Comparison of ENCODE assay signal across 1 cellular context in the genomic region with DNA sequence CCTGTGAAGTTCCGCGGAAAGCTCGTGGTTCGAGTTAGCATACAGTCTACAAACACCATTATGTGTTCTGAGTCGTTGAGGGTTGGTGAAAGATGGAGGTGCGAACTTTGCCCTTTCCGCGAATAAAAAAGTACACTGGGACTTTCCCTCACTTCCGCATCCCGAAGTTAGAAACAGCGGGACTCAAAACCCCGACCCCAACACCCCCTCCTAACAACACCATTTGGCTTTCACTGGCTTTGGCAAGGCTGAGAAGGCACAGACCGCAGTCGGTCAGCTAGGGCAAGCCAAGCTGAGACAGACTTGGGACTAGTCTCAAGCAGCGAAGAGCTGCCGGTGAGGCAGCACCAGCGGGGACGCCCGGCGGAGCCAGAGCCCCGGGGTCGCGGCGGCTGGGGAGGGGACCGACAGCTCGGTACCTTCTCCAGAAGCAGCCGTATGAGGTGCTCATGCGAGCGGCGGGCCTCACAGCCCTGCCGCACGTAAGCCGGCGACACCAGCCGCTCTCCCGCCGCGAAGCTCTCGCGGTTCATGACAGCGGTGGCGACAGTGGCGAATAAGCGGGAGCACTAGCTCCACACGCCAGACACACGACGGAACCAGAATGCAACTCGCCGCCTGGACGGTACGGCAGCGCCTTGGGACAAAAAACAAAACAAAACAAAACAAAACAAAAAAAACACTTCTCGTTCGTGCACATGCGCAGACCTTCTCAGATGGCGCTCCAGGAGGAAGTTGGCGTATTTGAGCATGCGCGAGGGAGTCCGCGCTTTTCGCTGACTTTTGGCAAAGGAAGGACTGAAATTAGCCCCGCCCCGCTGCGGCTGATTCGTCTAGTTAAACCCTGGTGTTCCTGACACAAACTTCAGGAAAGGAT.
TF ChIP-seq lines count a peak whose summit lies in the region.

A gene (minus strand): TSS at position 613 of the 877 bp plus-strand sequence. CDS start 80 bp downstream, at position 533.

TF ChIP-seq in HepG2, 621 proteins besides CTCF, POLR2A, EP300 and RAD21 (continued from another document and continues in another):
- TF ChIP-seq, protein P1, sequence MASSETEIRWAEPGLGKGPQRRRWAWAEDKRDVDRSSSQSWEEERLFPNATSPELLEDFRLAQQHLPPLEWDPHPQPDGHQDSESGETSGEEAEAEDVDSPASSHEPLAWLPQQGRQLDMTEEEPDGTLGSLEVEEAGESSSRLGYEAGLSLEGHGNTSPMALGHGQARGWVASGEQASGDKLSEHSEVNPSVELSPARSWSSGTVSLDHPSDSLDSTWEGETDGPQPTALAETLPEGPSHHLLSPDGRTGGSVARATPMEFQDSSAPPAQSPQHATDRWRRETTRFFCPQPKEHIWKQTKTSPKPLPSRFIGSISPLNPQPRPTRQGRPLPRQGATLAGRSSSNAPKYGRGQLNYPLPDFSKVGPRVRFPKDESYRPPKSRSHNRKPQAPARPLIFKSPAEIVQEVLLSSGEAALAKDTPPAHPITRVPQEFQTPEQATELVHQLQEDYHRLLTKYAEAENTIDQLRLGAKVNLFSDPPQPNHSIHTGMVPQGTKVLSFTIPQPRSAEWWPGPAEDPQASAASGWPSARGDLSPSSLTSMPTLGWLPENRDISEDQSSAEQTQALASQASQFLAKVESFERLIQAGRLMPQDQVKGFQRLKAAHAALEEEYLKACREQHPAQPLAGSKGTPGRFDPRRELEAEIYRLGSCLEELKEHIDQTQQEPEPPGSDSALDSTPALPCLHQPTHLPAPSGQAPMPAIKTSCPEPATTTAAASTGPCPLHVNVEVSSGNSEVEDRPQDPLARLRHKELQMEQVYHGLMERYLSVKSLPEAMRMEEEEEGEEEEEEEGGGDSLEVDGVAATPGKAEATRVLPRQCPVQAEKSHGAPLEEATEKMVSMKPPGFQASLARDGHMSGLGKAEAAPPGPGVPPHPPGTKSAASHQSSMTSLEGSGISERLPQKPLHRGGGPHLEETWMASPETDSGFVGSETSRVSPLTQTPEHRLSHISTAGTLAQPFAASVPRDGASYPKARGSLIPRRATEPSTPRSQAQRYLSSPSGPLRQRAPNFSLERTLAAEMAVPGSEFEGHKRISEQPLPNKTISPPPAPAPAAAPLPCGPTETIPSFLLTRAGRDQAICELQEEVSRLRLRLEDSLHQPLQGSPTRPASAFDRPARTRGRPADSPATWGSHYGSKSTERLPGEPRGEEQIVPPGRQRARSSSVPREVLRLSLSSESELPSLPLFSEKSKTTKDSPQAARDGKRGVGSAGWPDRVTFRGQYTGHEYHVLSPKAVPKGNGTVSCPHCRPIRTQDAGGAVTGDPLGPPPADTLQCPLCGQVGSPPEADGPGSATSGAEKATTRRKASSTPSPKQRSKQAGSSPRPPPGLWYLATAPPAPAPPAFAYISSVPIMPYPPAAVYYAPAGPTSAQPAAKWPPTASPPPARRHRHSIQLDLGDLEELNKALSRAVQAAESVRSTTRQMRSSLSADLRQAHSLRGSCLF (CRISPR knock-in tag; IDR thresholded peaks at IDR 0.05; ENCODE audit: borderline replicate concordance), result 0 out of 2 replicates have a peak, but pooled peaks have one; percentile 68
- no peak for TF ChIP-seq ZSCAN20 (CRISPR knock-in tag; IDR thresholded peaks at IDR 0.05; ENCODE audit: borderline replicate concordance)
- no peak for TF ChIP-seq ZNF382 (CRISPR knock-in tag; IDR thresholded peaks at IDR 0.05; ENCODE audit: borderline replicate concordance)
- TF ChIP-seq FOXP1 (IDR thresholded peaks at IDR 0.05), result peak; percentile 92
- TF ChIP-seq FOXP1 (CRISPR knock-in tag; IDR thresholded peaks at IDR 0.05), result peak; percentile 82
- TF ChIP-seq, protein P2, sequence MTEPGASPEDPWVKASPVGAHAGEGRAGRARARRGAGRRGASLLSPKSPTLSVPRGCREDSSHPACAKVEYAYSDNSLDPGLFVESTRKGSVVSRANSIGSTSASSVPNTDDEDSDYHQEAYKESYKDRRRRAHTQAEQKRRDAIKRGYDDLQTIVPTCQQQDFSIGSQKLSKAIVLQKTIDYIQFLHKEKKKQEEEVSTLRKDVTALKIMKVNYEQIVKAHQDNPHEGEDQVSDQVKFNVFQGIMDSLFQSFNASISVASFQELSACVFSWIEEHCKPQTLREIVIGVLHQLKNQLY (CRISPR knock-in tag; IDR thresholded peaks at IDR 0.05), result peak; percentile 45
- TF ChIP-seq ATM (IDR thresholded peaks at IDR 0.05; ENCODE audit: borderline replicate concordance), result no peak
- peak; percentile 59; the same call in 1 of the 2 replicates for TF ChIP-seq SPEN (CRISPR knock-in tag; IDR thresholded peaks at IDR 0.05; ENCODE audit: low read depth)
- peak; percentile 81; the same call in 1 of the 2 replicates for TF ChIP-seq ZNF232 (CRISPR knock-in tag; IDR thresholded peaks at IDR 0.05; ENCODE audit: borderline replicate concordance)
- peak; percentile 54 for TF ChIP-seq KDM4B (CRISPR knock-in tag; IDR thresholded peaks at IDR 0.05)
- TF ChIP-seq, protein P3, sequence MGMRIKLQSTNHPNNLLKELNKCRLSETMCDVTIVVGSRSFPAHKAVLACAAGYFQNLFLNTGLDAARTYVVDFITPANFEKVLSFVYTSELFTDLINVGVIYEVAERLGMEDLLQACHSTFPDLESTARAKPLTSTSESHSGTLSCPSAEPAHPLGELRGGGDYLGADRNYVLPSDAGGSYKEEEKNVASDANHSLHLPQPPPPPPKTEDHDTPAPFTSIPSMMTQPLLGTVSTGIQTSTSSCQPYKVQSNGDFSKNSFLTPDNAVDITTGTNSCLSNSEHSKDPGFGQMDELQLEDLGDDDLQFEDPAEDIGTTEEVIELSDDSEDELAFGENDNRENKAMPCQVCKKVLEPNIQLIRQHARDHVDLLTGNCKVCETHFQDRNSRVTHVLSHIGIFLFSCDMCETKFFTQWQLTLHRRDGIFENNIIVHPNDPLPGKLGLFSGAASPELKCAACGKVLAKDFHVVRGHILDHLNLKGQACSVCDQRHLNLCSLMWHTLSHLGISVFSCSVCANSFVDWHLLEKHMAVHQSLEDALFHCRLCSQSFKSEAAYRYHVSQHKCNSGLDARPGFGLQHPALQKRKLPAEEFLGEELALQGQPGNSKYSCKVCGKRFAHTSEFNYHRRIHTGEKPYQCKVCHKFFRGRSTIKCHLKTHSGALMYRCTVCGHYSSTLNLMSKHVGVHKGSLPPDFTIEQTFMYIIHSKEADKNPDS (CRISPR knock-in tag; IDR thresholded peaks at IDR 0.05), result 0 out of 2 replicates have a peak, but pooled peaks have one; percentile 18
- TF ChIP-seq, protein P4, sequence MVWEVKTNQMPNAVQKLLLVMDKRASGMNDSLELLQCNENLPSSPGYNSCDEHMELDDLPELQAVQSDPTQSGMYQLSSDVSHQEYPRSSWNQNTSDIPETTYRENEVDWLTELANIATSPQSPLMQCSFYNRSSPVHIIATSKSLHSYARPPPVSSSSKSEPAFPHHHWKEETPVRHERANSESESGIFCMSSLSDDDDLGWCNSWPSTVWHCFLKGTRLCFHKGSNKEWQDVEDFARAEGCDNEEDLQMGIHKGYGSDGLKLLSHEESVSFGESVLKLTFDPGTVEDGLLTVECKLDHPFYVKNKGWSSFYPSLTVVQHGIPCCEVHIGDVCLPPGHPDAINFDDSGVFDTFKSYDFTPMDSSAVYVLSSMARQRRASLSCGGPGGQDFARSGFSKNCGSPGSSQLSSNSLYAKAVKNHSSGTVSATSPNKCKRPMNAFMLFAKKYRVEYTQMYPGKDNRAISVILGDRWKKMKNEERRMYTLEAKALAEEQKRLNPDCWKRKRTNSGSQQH (CRISPR knock-in tag; IDR thresholded peaks at IDR 0.05; ENCODE audit: low read depth), result peak; percentile 84; the same call in 1 of the 2 replicates
- TF ChIP-seq SMAD1 (CRISPR knock-in tag; IDR thresholded peaks at IDR 0.05; ENCODE audit: borderline replicate concordance, low read depth), result 0 out of 2 replicates have a peak, but pooled peaks have one; percentile 73
- peak; percentile 92 for TF ChIP-seq ZNF616 (CRISPR knock-in tag; IDR thresholded peaks at IDR 0.05; ENCODE audit: low read depth)
- peak; percentile 74; the same call in 1 of the 2 replicates for TF ChIP-seq ZNF788 (CRISPR knock-in tag; IDR thresholded peaks at IDR 0.05; ENCODE audit: borderline replicate concordance)
- TF ChIP-seq RXRB (CRISPR knock-in tag; IDR thresholded peaks at IDR 0.05; ENCODE audit: borderline replicate concordance), result no peak
- peak; percentile 80 for TF ChIP-seq CBFB (CRISPR knock-in tag; IDR thresholded peaks at IDR 0.05)
- 0 out of 2 replicates have a peak, but pooled peaks have one; percentile 45 for TF ChIP-seq ZNF557 (CRISPR knock-in tag; IDR thresholded peaks at IDR 0.05)
- TF ChIP-seq ZNF567 (CRISPR knock-in tag; IDR thresholded peaks at IDR 0.05; ENCODE audit: borderline replicate concordance), result no peak; the same call in none of the 2 replicates
- TF ChIP-seq, protein P5, sequence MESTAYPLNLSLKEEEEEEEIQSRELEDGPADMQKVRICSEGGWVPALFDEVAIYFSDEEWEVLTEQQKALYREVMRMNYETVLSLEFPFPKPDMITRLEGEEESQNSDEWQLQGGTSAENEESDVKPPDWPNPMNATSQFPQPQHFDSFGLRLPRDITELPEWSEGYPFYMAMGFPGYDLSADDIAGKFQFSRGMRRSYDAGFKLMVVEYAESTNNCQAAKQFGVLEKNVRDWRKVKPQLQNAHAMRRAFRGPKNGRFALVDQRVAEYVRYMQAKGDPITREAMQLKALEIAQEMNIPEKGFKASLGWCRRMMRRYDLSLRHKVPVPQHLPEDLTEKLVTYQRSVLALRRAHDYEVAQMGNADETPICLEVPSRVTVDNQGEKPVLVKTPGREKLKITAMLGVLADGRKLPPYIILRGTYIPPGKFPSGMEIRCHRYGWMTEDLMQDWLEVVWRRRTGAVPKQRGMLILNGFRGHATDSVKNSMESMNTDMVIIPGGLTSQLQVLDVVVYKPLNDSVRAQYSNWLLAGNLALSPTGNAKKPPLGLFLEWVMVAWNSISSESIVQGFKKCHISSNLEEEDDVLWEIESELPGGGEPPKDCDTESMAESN (CRISPR knock-in tag; conservative IDR thresholded peaks at IDR 0.05), result peak; percentile 88
- TF ChIP-seq CHD4 (IDR thresholded peaks at IDR 0.05; ENCODE audit: borderline replicate concordance, low read length), result 0 out of 2 replicates have a peak, but pooled peaks have one; percentile 36
- TF ChIP-seq YEATS4 (CRISPR knock-in tag; IDR thresholded peaks at IDR 0.05; ENCODE audit: borderline replicate concordance), result peak; percentile 90
- peak; percentile 77 for TF ChIP-seq SALL1 (CRISPR knock-in tag; IDR thresholded peaks at IDR 0.05)
- TF ChIP-seq, protein P6, sequence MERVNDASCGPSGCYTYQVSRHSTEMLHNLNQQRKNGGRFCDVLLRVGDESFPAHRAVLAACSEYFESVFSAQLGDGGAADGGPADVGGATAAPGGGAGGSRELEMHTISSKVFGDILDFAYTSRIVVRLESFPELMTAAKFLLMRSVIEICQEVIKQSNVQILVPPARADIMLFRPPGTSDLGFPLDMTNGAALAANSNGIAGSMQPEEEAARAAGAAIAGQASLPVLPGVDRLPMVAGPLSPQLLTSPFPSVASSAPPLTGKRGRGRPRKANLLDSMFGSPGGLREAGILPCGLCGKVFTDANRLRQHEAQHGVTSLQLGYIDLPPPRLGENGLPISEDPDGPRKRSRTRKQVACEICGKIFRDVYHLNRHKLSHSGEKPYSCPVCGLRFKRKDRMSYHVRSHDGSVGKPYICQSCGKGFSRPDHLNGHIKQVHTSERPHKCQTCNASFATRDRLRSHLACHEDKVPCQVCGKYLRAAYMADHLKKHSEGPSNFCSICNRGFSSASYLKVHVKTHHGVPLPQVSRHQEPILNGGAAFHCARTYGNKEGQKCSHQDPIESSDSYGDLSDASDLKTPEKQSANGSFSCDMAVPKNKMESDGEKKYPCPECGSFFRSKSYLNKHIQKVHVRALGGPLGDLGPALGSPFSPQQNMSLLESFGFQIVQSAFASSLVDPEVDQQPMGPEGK (CRISPR knock-in tag; IDR thresholded peaks at IDR 0.05), result peak; percentile 13; the same call in 1 of the 2 replicates
- TF ChIP-seq ZNF703 (CRISPR knock-in tag; IDR thresholded peaks at IDR 0.05; ENCODE audit: borderline replicate concordance), result peak; percentile 56; the same call in 1 of the 2 replicates
- TF ChIP-seq HOXA5 (CRISPR knock-in tag; IDR thresholded peaks at IDR 0.05), result peak; percentile 83; the same call in 1 of the 2 replicates
- TF ChIP-seq, protein P7, sequence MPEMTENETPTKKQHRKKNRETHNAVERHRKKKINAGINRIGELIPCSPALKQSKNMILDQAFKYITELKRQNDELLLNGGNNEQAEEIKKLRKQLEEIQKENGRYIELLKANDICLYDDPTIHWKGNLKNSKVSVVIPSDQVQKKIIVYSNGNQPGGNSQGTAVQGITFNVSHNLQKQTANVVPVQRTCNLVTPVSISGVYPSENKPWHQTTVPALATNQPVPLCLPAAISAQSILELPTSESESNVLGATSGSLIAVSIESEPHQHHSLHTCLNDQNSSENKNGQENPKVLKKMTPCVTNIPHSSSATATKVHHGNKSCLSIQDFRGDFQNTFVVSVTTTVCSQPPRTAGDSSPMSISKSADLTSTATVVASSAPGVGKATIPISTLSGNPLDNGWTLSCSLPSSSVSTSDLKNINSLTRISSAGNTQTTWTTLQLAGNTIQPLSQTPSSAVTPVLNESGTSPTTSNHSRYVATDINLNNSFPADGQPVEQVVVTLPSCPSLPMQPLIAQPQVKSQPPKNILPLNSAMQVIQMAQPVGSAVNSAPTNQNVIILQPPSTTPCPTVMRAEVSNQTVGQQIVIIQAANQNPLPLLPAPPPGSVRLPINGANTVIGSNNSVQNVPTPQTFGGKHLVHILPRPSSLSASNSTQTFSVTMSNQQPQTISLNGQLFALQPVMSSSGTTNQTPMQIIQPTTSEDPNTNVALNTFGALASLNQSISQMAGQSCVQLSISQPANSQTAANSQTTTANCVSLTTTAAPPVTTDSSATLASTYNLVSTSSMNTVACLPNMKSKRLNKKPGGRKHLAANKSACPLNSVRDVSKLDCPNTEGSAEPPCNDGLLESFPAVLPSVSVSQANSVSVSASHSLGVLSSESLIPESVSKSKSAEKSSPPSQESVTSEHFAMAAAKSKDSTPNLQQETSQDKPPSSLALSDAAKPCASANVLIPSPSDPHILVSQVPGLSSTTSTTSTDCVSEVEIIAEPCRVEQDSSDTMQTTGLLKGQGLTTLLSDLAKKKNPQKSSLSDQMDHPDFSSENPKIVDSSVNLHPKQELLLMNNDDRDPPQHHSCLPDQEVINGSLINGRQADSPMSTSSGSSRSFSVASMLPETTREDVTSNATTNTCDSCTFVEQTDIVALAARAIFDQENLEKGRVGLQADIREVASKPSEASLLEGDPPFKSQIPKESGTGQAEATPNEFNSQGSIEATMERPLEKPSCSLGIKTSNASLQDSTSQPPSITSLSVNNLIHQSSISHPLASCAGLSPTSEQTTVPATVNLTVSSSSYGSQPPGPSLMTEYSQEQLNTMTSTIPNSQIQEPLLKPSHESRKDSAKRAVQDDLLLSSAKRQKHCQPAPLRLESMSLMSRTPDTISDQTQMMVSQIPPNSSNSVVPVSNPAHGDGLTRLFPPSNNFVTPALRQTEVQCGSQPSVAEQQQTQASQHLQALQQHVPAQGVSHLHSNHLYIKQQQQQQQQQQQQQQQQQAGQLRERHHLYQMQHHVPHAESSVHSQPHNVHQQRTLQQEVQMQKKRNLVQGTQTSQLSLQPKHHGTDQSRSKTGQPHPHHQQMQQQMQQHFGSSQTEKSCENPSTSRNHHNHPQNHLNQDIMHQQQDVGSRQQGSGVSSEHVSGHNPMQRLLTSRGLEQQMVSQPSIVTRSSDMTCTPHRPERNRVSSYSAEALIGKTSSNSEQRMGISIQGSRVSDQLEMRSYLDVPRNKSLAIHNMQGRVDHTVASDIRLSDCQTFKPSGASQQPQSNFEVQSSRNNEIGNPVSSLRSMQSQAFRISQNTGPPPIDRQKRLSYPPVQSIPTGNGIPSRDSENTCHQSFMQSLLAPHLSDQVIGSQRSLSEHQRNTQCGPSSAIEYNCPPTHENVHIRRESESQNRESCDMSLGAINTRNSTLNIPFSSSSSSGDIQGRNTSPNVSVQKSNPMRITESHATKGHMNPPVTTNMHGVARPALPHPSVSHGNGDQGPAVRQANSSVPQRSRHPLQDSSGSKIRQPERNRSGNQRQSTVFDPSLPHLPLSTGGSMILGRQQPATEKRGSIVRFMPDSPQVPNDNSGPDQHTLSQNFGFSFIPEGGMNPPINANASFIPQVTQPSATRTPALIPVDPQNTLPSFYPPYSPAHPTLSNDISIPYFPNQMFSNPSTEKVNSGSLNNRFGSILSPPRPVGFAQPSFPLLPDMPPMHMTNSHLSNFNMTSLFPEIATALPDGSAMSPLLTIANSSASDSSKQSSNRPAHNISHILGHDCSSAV (CRISPR knock-in tag; IDR thresholded peaks at IDR 0.05; ENCODE audit: borderline replicate concordance), result peak; percentile 50; the same call in 1 of the 2 replicates
